In genomic region chr2:25335971-25336370, GRCh38 we compare ENCODE assay signal across 27 cellular contexts. TPM values are rescaled to one million over a fixed set of nuclear protein-coding genes. Genes with fewer than 3 reads are reported as not detected.
DNase-seq lines count a peak whose midpoint lies in the region; ATAC-seq and TF ChIP-seq lines count a peak whose summit lies in the region.
"Had no signal": no experiment of that assay in that cellular context is flagged by ENCODE, and none has a peak within 500 bp of the region (broad histone marks: within the 10 kb centered on the region; RNA-seq: fewer than 3 reads in every experiment).

No MANE protein-coding gene starts in this region.

- no peaks in the 10 kb centered on the region for H3K27me3 Mint-ChIP-seq in CD4-positive, CD25-positive, alpha-beta regulatory T cell
- H3K27me3 Mint-ChIP-seq: activated naive CD8-positive, alpha-beta T cell treated with anti-CD3 and anti-CD28 coated beads for 36 hours; IgD-negative memory B cell had no signal

- intact Hi-C loops in psoas muscle (cut with DNase I): loop anchor here (5.0 kb wide), 1 partner anchor 34 kb away; no protein-coding TSS in a partner anchor

- WGBS in psoas muscle, 3 donors: 34 to 45% (median 43%) methylated on average over 3 to 6 of the region's 6 CpGs

- H3K36me3 Mint-ChIP-seq in CD4-positive, CD25-positive, alpha-beta regulatory T cell: peaks cover 10% of the 10 kb centered on the region
- H3K36me3 Mint-ChIP-seq: IgD-negative memory B cell had no signal

- H3K4me1 ChIP-seq in BE2C: peaks cover 21% of the 10 kb centered on the region
- H3K4me1 ChIP-seq in CD4-positive, CD25-positive, alpha-beta regulatory T cell (ENCODE audit: control insufficient read depth, insufficient read depth, low read length, poor library complexity, severe bottlenecking): peaks cover 94% of the 10 kb centered on the region
- peaks cover 87% of the 10 kb centered on the region for H3K4me1 ChIP-seq in psoas muscle

- DNase-seq in BE2C (peak; percentile 47), psoas muscle (no peak), nucleus accumbens (lab: John Stamatoyannopoulos, UW) (no peak), COLO829 (ENCODE audit: low spot score) (no peak)
- DNase-seq in CD4-positive, CD25-positive, alpha-beta regulatory T cell: no peak
- DNase-seq: activated CD4-positive, alpha-beta T cell treated with anti-CD3 and anti-CD28 coated beads, Interleukin-2, amount 50 U/mL, for 1 hour; activated CD8-positive, alpha-beta memory T cell treated with anti-CD3 and anti-CD28 coated beads, Interleukin-2, amount 50 U/mL, for 4 hours; activated naive CD8-positive, alpha-beta T cell treated with anti-CD3 and anti-CD28 coated beads for 36 hours; cerebellar nuclear complex; DMS79; GOT3; head of caudate nucleus; left cardiac atrium; mesenchymal stem cell; NCI-H1105; NCI-H2029 treated with DMSO at 0.1 percent for 48 hours; NCI-H2227 treated with DMSO at 0.1 percent for 48 hours; occipital lobe; RPMI8226; stimulated activated CD4-positive, alpha-beta T cell treated with anti-CD3 and anti-CD28 coated beads, Interleukin-2, amount 100 ng/mL, for 48 hours; stimulated activated naive CD4-positive, alpha-beta T cell; T-helper 2 cell; thyroid gland had no signal

- H3K4me1 Mint-ChIP-seq in CD4-positive, CD25-positive, alpha-beta regulatory T cell: peaks cover 18 to 88% (median 50%) of the 10 kb centered on the region in 4 donors

- peak overlapping the region; percentile 90 to 96 (median 94) for H3K27ac Mint-ChIP-seq in CD4-positive, CD25-positive, alpha-beta regulatory T cell

- no peak overlapping the region for H3K4me3 ChIP-seq in BE2C (ENCODE audit: low read depth, low read length)
- H3K4me3 ChIP-seq in CD4-positive, CD25-positive, alpha-beta regulatory T cell (ENCODE audit: low read depth, low read length): no peak overlapping the region
- H3K4me3 ChIP-seq in psoas muscle: no peak overlapping the region
- H3K4me3 ChIP-seq: thyroid gland had no signal

- peak overlapping the region in 2 of 4 donors; percentile 62 to 88 for H3K4me3 Mint-ChIP-seq in CD4-positive, CD25-positive, alpha-beta regulatory T cell
- H3K4me3 Mint-ChIP-seq: activated naive CD8-positive, alpha-beta T cell treated with anti-CD3 and anti-CD28 coated beads for 36 hours had no signal

- H3K27ac ChIP-seq in CD4-positive, CD25-positive, alpha-beta regulatory T cell (ENCODE audit: insufficient read depth, low read length, poor library complexity, severe bottlenecking): peak overlapping the region; percentile 73
- peak overlapping the region; percentile 75 for H3K27ac ChIP-seq in cingulate gyrus (ENCODE audit: low read depth, low read length)
- peak overlapping the region; percentile 82 for H3K27ac ChIP-seq in psoas muscle
- H3K27ac ChIP-seq: thyroid gland, VCaP had no signal

- H3K9me3 Mint-ChIP-seq in CD4-positive, CD25-positive, alpha-beta regulatory T cell: no peaks in the 10 kb centered on the region
- H3K9me3 Mint-ChIP-seq: activated naive CD8-positive, alpha-beta T cell treated with anti-CD3 and anti-CD28 coated beads for 36 hours; IgD-negative memory B cell had no signal

- no peaks in the 10 kb centered on the region for H3K9me3 ChIP-seq in BE2C
- no peaks in the 10 kb centered on the region for H3K9me3 ChIP-seq in CD4-positive, CD25-positive, alpha-beta regulatory T cell (ENCODE audit: control insufficient read depth in 2 of 2, low read length in 2 of 2)
- no peaks in the 10 kb centered on the region for H3K9me3 ChIP-seq in psoas muscle
- H3K9me3 ChIP-seq: thyroid gland had no signal

- TF ChIP-seq CTCF in BE2C (IDR thresholded peaks at IDR 0.05; ENCODE audit: low read depth, low read length): no peak
- TF ChIP-seq CTCF in psoas muscle (IDR thresholded peaks at IDR 0.05): no peak

- H3K27me3 ChIP-seq in BE2C (no peaks in the 10 kb centered on the region), psoas muscle (ENCODE audit: insufficient read depth in 3 of 3, low read length in 2 of 3) (no peaks in the 10 kb centered on the region)
- no peaks in the 10 kb centered on the region for H3K27me3 ChIP-seq in CD4-positive, CD25-positive, alpha-beta regulatory T cell (ENCODE audit: control insufficient read depth, insufficient read depth, low read length)
- H3K27me3 ChIP-seq: thyroid gland had no signal

- no peak for ATAC-seq in CD4-positive, CD25-positive, alpha-beta regulatory T cell (ENCODE audit: low read depth in 2 of 2)
- ATAC-seq in psoas muscle: no peak
- ATAC-seq in HG03571 (IDR thresholded peaks at IDR 0.05; ENCODE audit: unreplicated experiment): no peak
- ATAC-seq: left cardiac atrium had no signal

- H3K36me3 ChIP-seq in BE2C (no peaks in the 10 kb centered on the region), psoas muscle (ENCODE audit: insufficient read depth in 1 of 2, low read depth in 1 of 2) (no peaks in the 10 kb centered on the region)
- H3K36me3 ChIP-seq in CD4-positive, CD25-positive, alpha-beta regulatory T cell (ENCODE audit: control insufficient read depth, insufficient read depth, low read length): no peaks in the 10 kb centered on the region
- H3K36me3 ChIP-seq: thyroid gland had no signal

RNA-seq across cellular contexts. Expression of gene DNMT3A, which starts 5.8 kb away (rescaled TPM):
- polyA plus RNA-seq in BE2C (2012; ENCODE audit: insufficient read depth, insufficient read length, low read depth): 107 TPM
- 81.0 TPM for total RNA-seq in CD4-positive, CD25-positive, alpha-beta regulatory T cell
- 10 to 100 TPM in 3 of 4 donors, 1 to 10 TPM in 1; 8.1 to 14.4 (median 11.9) TPM for polyA plus RNA-seq in CD4-positive, CD25-positive, alpha-beta regulatory T cell
- 10 to 100 TPM; 20.6 to 26.2 (median 21.7) TPM for total RNA-seq in psoas muscle
- polyA plus RNA-seq in psoas muscle: 1 to 10 TPM; 7.1 to 9.9 (median 8.4) TPM
